ENCODE assay signal across 21 cellular contexts in the genomic region with DNA sequence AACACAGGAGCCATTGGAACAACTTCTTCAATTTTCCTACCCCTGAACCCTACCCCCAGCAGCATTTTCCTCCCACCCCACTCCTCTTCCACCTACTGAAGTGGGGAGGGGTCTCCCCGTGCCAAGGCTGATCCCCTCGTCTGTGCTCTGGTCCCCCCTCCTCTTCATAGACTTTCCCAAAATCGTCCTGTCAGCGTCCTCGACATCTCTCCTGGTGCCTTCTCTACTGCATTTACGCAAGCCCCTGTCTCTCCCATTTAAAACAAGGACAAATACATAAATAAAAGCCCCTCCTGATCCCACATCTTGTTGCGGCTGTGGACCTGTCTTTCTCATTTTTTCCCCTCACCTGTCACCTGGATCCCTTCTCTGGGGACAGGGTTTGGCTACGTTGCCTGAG. TPM values are rescaled to one million over a fixed set of nuclear protein-coding genes. Genes with fewer than 3 reads are reported as not detected.
"Had no signal": no experiment of that assay in that cellular context is flagged by ENCODE, and none has a peak within 500 bp of the region (broad histone marks: within the 10 kb centered on the region; RNA-seq: fewer than 3 reads in every experiment).

No MANE protein-coding gene starts in this region.

- ATAC-seq: activated naive CD8-positive, alpha-beta T cell treated with anti-CD3 and anti-CD28 coated beads, Interleukin-2, amount 50 U/mL, for 24 hours; gastrocnemius medialis; pancreas; stimulated activated naive B cell treated with anti-CD40 and anti-IgM and Interleukin-4, amounts not matched to agents 10 μg/mL and 1 μg/mL and 100 μg/mL, for 72 hours; upper lobe of right lung had no signal

- H3K4me3 Mint-ChIP-seq: activated naive CD8-positive, alpha-beta T cell treated with anti-CD3 and anti-CD28 coated beads, Interleukin-2, amount 50 U/mL, for 24 hours; activated T-helper 1 cell treated with anti-CD3 and anti-CD28 coated beads, Interleukin-12 subunit alpha, Interleukin-12 subunit beta, Interleukin-2, Interleukin-4 antibody, amounts not matched to agents 30 ng/mL and 10 ng/mL and 1 ng/mL, durations not matched to agents 14 hours and 24 hours and 36 hours; brain; stimulated activated naive B cell treated with anti-CD40 and anti-IgM and Interleukin-4, amounts not matched to agents 10 μg/mL and 1 μg/mL and 100 μg/mL, for 72 hours had no signal

- H3K27ac Mint-ChIP-seq: activated naive CD8-positive, alpha-beta T cell treated with anti-CD3 and anti-CD28 coated beads, Interleukin-2, amount 50 U/mL, for 24 hours; activated T-helper 1 cell treated with anti-CD3 and anti-CD28 coated beads, Interleukin-12 subunit alpha, Interleukin-12 subunit beta, Interleukin-2, Interleukin-4 antibody, amounts not matched to agents 30 ng/mL and 10 ng/mL and 1 ng/mL, durations not matched to agents 14 hours and 24 hours and 36 hours had no signal

- H3K36me3 Mint-ChIP-seq: brain had no signal

- H3K9me3 Mint-ChIP-seq: activated naive CD8-positive, alpha-beta T cell treated with anti-CD3 and anti-CD28 coated beads, Interleukin-2, amount 50 U/mL, for 24 hours; activated T-helper 1 cell treated with anti-CD3 and anti-CD28 coated beads, Interleukin-12 subunit alpha, Interleukin-12 subunit beta, Interleukin-2, Interleukin-4 antibody, amounts not matched to agents 30 ng/mL and 10 ng/mL and 1 ng/mL, durations not matched to agents 14 hours and 24 hours and 36 hours; brain; stimulated activated naive B cell treated with anti-CD40 and anti-IgM and Interleukin-4, amounts not matched to agents 10 μg/mL and 1 μg/mL and 100 μg/mL, for 72 hours had no signal

- DNase-seq: activated CD4-positive, alpha-beta T cell treated with anti-CD3 and anti-CD28 coated beads for 1 hour; activated naive CD8-positive, alpha-beta T cell treated with anti-CD3 and anti-CD28 coated beads, Interleukin-2, amount 50 U/mL, for 24 hours; activated T-cell treated with anti-CD3 and anti-CD28 coated beads for 4 hours; anterior cingulate cortex; central memory CD4-positive, alpha-beta T cell; colonic mucosa; gastrocnemius medialis; head of caudate nucleus; kidney glomerular epithelial cell; left ventricle myocardium inferior; mammary epithelial cell; midbrain; sigmoid colon; stimulated activated CD4-positive, alpha-beta T cell treated with anti-CD3 and anti-CD28 coated beads, Interleukin-4, amount 100 ng/mL, for 4 hours; stimulated activated naive B cell treated with anti-CD40 and anti-IgM and Interleukin-4, amounts not matched to agents 10 μg/mL and 1 μg/mL and 100 μg/mL, for 72 hours; upper lobe of right lung had no signal

- H3K27me3 Mint-ChIP-seq: activated naive CD8-positive, alpha-beta T cell treated with anti-CD3 and anti-CD28 coated beads, Interleukin-2, amount 50 U/mL, for 24 hours; stimulated activated naive B cell treated with anti-CD40 and anti-IgM and Interleukin-4, amounts not matched to agents 10 μg/mL and 1 μg/mL and 100 μg/mL, for 72 hours had no signal

RNA-seq across cellular contexts. Expression of a gene that starts 42.2 kb away (rescaled TPM):
- total RNA-seq: activated T-helper 1 cell treated with anti-CD3 and anti-CD28 coated beads, Interleukin-12 subunit alpha, Interleukin-12 subunit beta, Interleukin-2, Interleukin-4 antibody, amounts not matched to agents 30 ng/mL and 10 ng/mL and 1 ng/mL, durations not matched to agents 14 hours and 24 hours and 36 hours; gastrocnemius medialis; left ventricle myocardium inferior; mammary epithelial cell; sigmoid colon; T-helper 1 cell treated with Interleukin-12 subunit alpha and Interleukin-12 subunit beta and Interleukin-4 antibody, amounts not matched to agents 30 ng/mL and 1 ng/mL, for 36 hours; thoracic aorta; upper lobe of right lung had no signal
